ENCODE assay signal across 5 cellular contexts in genomic region chr12:89337136-89337535, GRCh38. TPM values are rescaled to one million over a fixed set of nuclear protein-coding genes. Genes with fewer than 3 reads are reported as not detected.
DNase-seq lines count a peak whose midpoint lies in the region; ATAC-seq, FAIRE-seq and TF ChIP-seq lines count a peak whose summit lies in the region.
"Not testable (repeated sequence)": the region's sequence is repeated elsewhere in the genome, so short reads cannot be mapped to it uniquely, and the experiment has no call there.

No MANE protein-coding gene starts in this region.

- TF ChIP-seq CTCF in MCF 10A (IDR thresholded peaks at IDR 0.05; ENCODE audit: unreplicated experiment); HepG2 (CRISPR knock-in tag; IDR thresholded peaks at IDR 0.05): not testable (repeated sequence)

- H3K4me1 ChIP-seq in SJCRH30 (peaks cover 21% of the 10 kb centered on the region), HepG2 (ENCODE audit: insufficient read depth, low read length) (peaks cover 43% of the 10 kb centered on the region)

- ATAC-seq in left lobe of liver (peak; percentile 67), HepG2 (peak; percentile 66)

- H3K36me3 ChIP-seq in SJCRH30; HepG2 (replicated peaks in 1 of 2; ENCODE audit: control insufficient read depth in 1 of 2, insufficient read depth in 2 of 2, low read length in 2 of 2): not testable (repeated sequence)

- H3K27me3 ChIP-seq in SJCRH30; HepG2 (ENCODE audit: control insufficient read depth in 1 of 2, insufficient read depth in 2 of 2, low read length in 2 of 2): not testable (repeated sequence)

- CTCF ChIA-PET in MCF 10A (lab: Yijun Ruan, JAX) = interaction anchor here (0.6 to 0.7 kb wide), 2 partner anchors 243 to 1501 kb away, joined by 3 to 5 read pairs; no protein-coding TSS in a partner anchor
- CTCF ChIA-PET in HepG2 (lab: Yijun Ruan, JAX; ENCODE audit: low intra/inter-chr PET ratio, low total read pairs) = not testable (repeated sequence)

- peak; percentile 72 for DNase-seq in DMS53 (lab: John Stamatoyannopoulos, UW)
- DNase-seq in SJCRH30; MCF 10A (ENCODE audit: unreplicated experiment); left lobe of liver (ENCODE audit: low spot score); HepG2 (ENCODE audit: low spot score): not testable (repeated sequence)

- 37% methylated on average over 4 of the region's 4 CpGs for WGBS in HepG2 (ENCODE audit: low lambda C conversion rate)

- TF ChIP-seq POLR2A in HepG2 (IDR thresholded peaks at IDR 0.05; ENCODE audit: insufficient read depth in 1 of 2, low read depth in 2 of 2, low read length in 2 of 2) = not testable (repeated sequence)

- TSS peak; percentile 55 for BruUV-seq in MCF 10A (replicated peaks; lab: Mats Ljungman, UMichigan)
- BruUV-seq in HepG2 (replicated peaks; lab: Mats Ljungman, UMichigan) = not testable (repeated sequence)

- not testable (repeated sequence) for H3K27me3 Mint-ChIP-seq in MCF 10A (ENCODE audit: insufficient read depth, unreplicated experiment)

- POLR2A ChIA-PET in MCF 10A (lab: Yijun Ruan, JAX) = not testable (repeated sequence)
- POLR2A ChIA-PET in HepG2 (lab: Yijun Ruan, JAX) = interaction anchor here (1.8 to 2.2 kb wide), 2 partner anchors 9 to 16 kb away, joined by 6 to 13 read pairs; partner anchors contain the start of gene DUSP6

- intact Hi-C loops in MCF 10A (cut with micrococcal nuclease); HepG2 (cut with micrococcal nuclease; ENCODE audit: unreplicated experiment): not testable (repeated sequence)

- not testable (repeated sequence) for FAIRE-seq in HepG2 (lab: Jason Lieb, UNC)

- peak overlapping the region; percentile 71 for H3K27ac ChIP-seq in SJCRH30
- not testable (repeated sequence) for H3K27ac ChIP-seq in HepG2 (ENCODE audit: extremely low read length, insufficient read depth, low read length)

- TF ChIP-seq EP300 in HepG2 (IDR thresholded peaks at IDR 0.05; ENCODE audit: low read depth in 2 of 2, low read length in 2 of 2); HepG2 (CRISPR knock-in tag; IDR thresholded peaks at IDR 0.05; ENCODE audit: borderline replicate concordance): not testable (repeated sequence)

- not testable (repeated sequence) for H3K36me3 Mint-ChIP-seq in MCF 10A (ENCODE audit: insufficient read depth, unreplicated experiment)

- not testable (repeated sequence) for H3K4me3 Mint-ChIP-seq in MCF 10A (ENCODE audit: unreplicated experiment)

- H3K9ac ChIP-seq in HepG2 (ENCODE audit: insufficient read depth, low read depth, low read length) = not testable (repeated sequence)

- not testable (repeated sequence) for H3K9me3 ChIP-seq in SJCRH30 (replicated peaks); HepG2 (ENCODE audit: low read length)

- in situ Hi-C loops in HepG2 (cut with HindIII; ENCODE audit: extremely low pct_ligation_motif_present, low pct_unique_long_range_greater_than_20kb) = loop anchor here (25.0 kb wide), 1 partner anchor 275 kb away; no protein-coding TSS in a partner anchor

- H3K4me3 ChIP-seq in SJCRH30; HepG2 (replicated peaks in 1 of 3; ENCODE audit: insufficient read depth in 1 of 3, low read depth in 2 of 3, low read length in 3 of 3): not testable (repeated sequence)

- H4K20me1 ChIP-seq in HepG2 (ENCODE audit: insufficient read depth, low read length) = not testable (repeated sequence)

- H3K4me1 Mint-ChIP-seq in MCF 10A (ENCODE audit: insufficient read depth, unreplicated experiment) = not testable (repeated sequence)

- not testable (repeated sequence) for H3K27ac Mint-ChIP-seq in MCF 10A (ENCODE audit: low read depth, unreplicated experiment)

- H2AFZ ChIP-seq in HepG2 (ENCODE audit: low read length) = not testable (repeated sequence)

- not testable (repeated sequence) for H3K79me2 ChIP-seq in HepG2 (ENCODE audit: insufficient read depth, low read length)

- H3K4me2 ChIP-seq in HepG2 (ENCODE audit: low read depth, low read length) = not testable (repeated sequence)

- not testable (repeated sequence) for H3K9me3 Mint-ChIP-seq in MCF 10A (ENCODE audit: unreplicated experiment)

- TF ChIP-seq RAD21 in HepG2 (CRISPR knock-in tag; IDR thresholded peaks at IDR 0.05) = not testable (repeated sequence)

TF ChIP-seq in HepG2, 621 proteins besides CTCF, POLR2A, EP300 and RAD21:
- TF ChIP-seq ZNF362 (CRISPR knock-in tag; IDR thresholded peaks at IDR 0.05; ENCODE audit: borderline replicate concordance) (peak; percentile 80; the same call in 1 of the 2 replicates), ZNF121 (CRISPR knock-in tag; IDR thresholded peaks at IDR 0.05) (peak; percentile 92), TEAD3 (CRISPR knock-in tag; optimal IDR thresholded peaks at IDR 0.05; ENCODE audit: borderline replicate concordance) (peak; percentile 49)
TF ChIP-seq in HepG2: peak in this region for 3; not testable (repeated sequence) for 618.

RNA-seq across cellular contexts. Expression of gene DUSP6, which starts 15.2 kb away (rescaled TPM):
- 97.3 and 100 TPM in 2 replicates for total RNA-seq in SJCRH30 (2014; rRNA removed; shearing (Covaris generic))
- total RNA-seq in MCF 10A (2022) = 99.9 and 149 TPM in 2 replicates
- total RNA-seq in left lobe of liver = 31.5 TPM
- 37.0 and 40.9 TPM in 2 replicates for total RNA-seq in HepG2 (2016; rRNA removed; fragmentation: Illumina TruSeq; extraction: Trizol)
- 4.4 and 4.7 TPM in 2 replicates for total RNA-seq in HepG2 (2016; cell fraction: cytosol; rRNA removed; fragmentation: Illumina TruSeq; extraction: Trizol; ENCODE audit: low read depth)
- 36.2 and 41.6 TPM in 2 replicates for total RNA-seq in HepG2 (2016; cell fraction: insoluble cytoplasmic fraction; rRNA removed; fragmentation: Illumina TruSeq; extraction: Trizol)
- 13.7 and 14.2 TPM in 2 replicates for total RNA-seq in HepG2 (2016; cell fraction: membrane; rRNA removed; fragmentation: Illumina TruSeq; extraction: Trizol)
- total RNA-seq in HepG2 (2016; cell fraction: nucleus; rRNA removed; fragmentation: Illumina TruSeq; extraction: Trizol) = 52.5 and 56.1 TPM in 2 replicates
- 161 and 175 TPM in 2 replicates for polyA plus RNA-seq in HepG2 (2011; rRNA removed)
- polyA plus RNA-seq in HepG2 (2011; cell fraction: cytosol; rRNA removed) = 140 and 159 TPM in 2 replicates
- polyA plus RNA-seq in HepG2 (2011; cell fraction: nucleus; rRNA removed) = 198 and 204 TPM in 2 replicates
- polyA plus RNA-seq in HepG2 (2012) = 101 and 134 TPM in 2 replicates
- polyA plus RNA-seq in HepG2 (2016; cell fraction: cytosol; fragmentation: Illumina TruSeq; extraction: Trizol; ENCODE audit: low read depth) = 1.2 and 1.4 TPM in 2 replicates
- 31.8 and 35.1 TPM in 2 replicates for polyA plus RNA-seq in HepG2 (2016; cell fraction: insoluble cytoplasmic fraction; fragmentation: Illumina TruSeq; extraction: Trizol; ENCODE audit: low read depth)
- polyA plus RNA-seq in HepG2 (2016; cell fraction: membrane; fragmentation: Illumina TruSeq; extraction: Trizol; ENCODE audit: low read depth) = 4.5 and 5.5 TPM in 2 replicates
- polyA plus RNA-seq in HepG2 (2016; cell fraction: nucleus; fragmentation: Illumina TruSeq; extraction: Trizol; ENCODE audit: insufficient read depth, low read depth) = 62.5 and 77.8 TPM in 2 replicates
- polyA minus RNA-seq in HepG2 (2011; rRNA and poly(A)+ RNA removed; ENCODE audit: low replicate concordance) = 3.5 and 736 TPM in 2 replicates
- polyA minus RNA-seq in HepG2 (2011; cell fraction: cytosol; rRNA and poly(A)+ RNA removed) = 161 and 182 TPM in 2 replicates
- polyA minus RNA-seq in HepG2 (2011; cell fraction: nucleus; rRNA and poly(A)+ RNA removed) = 194 and 220 TPM in 2 replicates
